8 cellular contexts compared by ENCODE assay signal in genomic region chr20:9359561-9360308, GRCh38.
A peak's percentile ranks its signal among the peaks of the same experiment; 100 is the strongest.
DNase-seq lines count a peak whose midpoint lies in the region; ATAC-seq and TF ChIP-seq lines count a peak whose summit lies in the region.

No MANE protein-coding gene starts in this region.

- no peaks in the 10 kb centered on the region for H3K79me2 ChIP-seq in parathyroid adenoma

- H3K9me3 ChIP-seq in parathyroid adenoma (ENCODE audit: control insufficient read depth, low read length): no peaks in the 10 kb centered on the region

- TF ChIP-seq CTCF in fibroblast of pulmonary artery (IDR thresholded peaks at IDR 0.05; ENCODE audit: low read length, missing control alignments): peak; percentile 40
- peak; percentile 52 for TF ChIP-seq CTCF in parathyroid adenoma (IDR thresholded peaks at IDR 0.05)

- no peak overlapping the region for H3K27ac ChIP-seq in parathyroid adenoma

- no peak overlapping the region for H3K4me3 ChIP-seq in fibroblast of pulmonary artery (replicated peaks; ENCODE audit: low read depth, low read length)
- no peak overlapping the region for H3K4me3 ChIP-seq in parathyroid adenoma (ENCODE audit: low read depth, low read length)

- no peak overlapping the region for H3K4me2 ChIP-seq in parathyroid adenoma (ENCODE audit: low read length)

- no peak for ATAC-seq in HG03097 (IDR thresholded peaks at IDR 0.05; ENCODE audit: low FRiP score, unreplicated experiment)
- no peak for ATAC-seq in HG03571 (IDR thresholded peaks at IDR 0.05; ENCODE audit: unreplicated experiment)
- ATAC-seq in HG02973 (IDR thresholded peaks at IDR 0.05; ENCODE audit: unreplicated experiment): no peak

- peaks cover 8% of the 10 kb centered on the region for H3K4me1 ChIP-seq in parathyroid adenoma

- no peaks in the 10 kb centered on the region for H3K27me3 ChIP-seq in parathyroid adenoma (ENCODE audit: control insufficient read depth, insufficient read depth, low read length)

- H3K9ac ChIP-seq in parathyroid adenoma: no peak overlapping the region

- H2AFZ ChIP-seq in parathyroid adenoma: peak overlapping the region; percentile 28

- DNase-seq in CD1c-positive myeloid dendritic cell (ENCODE audit: extremely low spot score) (peak; percentile 36), HuH-7.5 (ENCODE audit: low spot score) (peak; percentile 18), RPMI8226 (peak; percentile 34), fibroblast of pulmonary artery (ENCODE audit: low read depth) (peak; percentile 82)

- no peaks in the 10 kb centered on the region for H3K36me3 ChIP-seq in parathyroid adenoma (ENCODE audit: control insufficient read depth, insufficient read depth, low read length)

Comparison
In these comparisons a context has a peak if more than half of its experiments do, and no peak if none do; other contexts are left out.
1. DNase-seq: peak in every context shown above with its lines; median percentile 82 in fibroblast of pulmonary artery; 36 in CD1c-positive myeloid dendritic cell; 34 in RPMI8226; 18 in HuH-7.5.